21 cellular contexts compared by ENCODE assay signal in genomic region chr4:47373174-47373573, GRCh38.
DNase-seq lines count a peak whose midpoint lies in the region; ATAC-seq and TF ChIP-seq lines count a peak whose summit lies in the region.
"Had no signal": no experiment of that assay in that cellular context is flagged by ENCODE, and none has a peak within 500 bp of the region (broad histone marks: within the 10 kb centered on the region; RNA-seq: fewer than 3 reads in every experiment).

No MANE protein-coding gene starts in this region.

- no peak overlapping the region for H3K4me3 ChIP-seq in HL-60 (replicated peaks; ENCODE audit: insufficient read depth, low read length)
- H3K4me3 ChIP-seq: colonic mucosa, Peyer's patch, spleen had no signal

- no peaks in the 10 kb centered on the region for H3K9me3 ChIP-seq in T-helper 17 cell (ENCODE audit: control insufficient read depth, low read length, poor library complexity, severe bottlenecking)
- H3K9me3 ChIP-seq: colonic mucosa, Peyer's patch, SK-N-SH had no signal

- no peak overlapping the region for H3K4me3 Mint-ChIP-seq in T-helper 17 cell
- H3K4me3 Mint-ChIP-seq: activated CD4-positive, alpha-beta memory T cell treated with anti-CD3 and anti-CD28 coated beads for 36 hours; activated T-cell treated with anti-CD3 and anti-CD28 coated beads, Interleukin-2, amount 50 U/mL, for 4 hours; CD14-positive monocyte; mesothelial cell of epicardium; type B pancreatic cell had no signal

- no peak overlapping the region for H3K27ac Mint-ChIP-seq in T-helper 17 cell
- H3K27ac Mint-ChIP-seq: activated CD4-positive, alpha-beta memory T cell treated with anti-CD3 and anti-CD28 coated beads for 36 hours; activated naive CD4-positive, alpha-beta T cell treated with anti-CD3 and anti-CD28 coated beads, Interleukin-2, amount 50 U/mL, for 72 hours; mesothelial cell of epicardium; type B pancreatic cell had no signal

- DNase-seq in CD1c-positive myeloid dendritic cell (ENCODE audit: extremely low spot score) (peak; percentile 8), HL-60 (ENCODE audit: low read depth in 1 of 2, low spot score in 1 of 2) (peak; percentile 35 to 73), SIG-M5 (lab: John Stamatoyannopoulos, UW) (peak; percentile 60), foreskin keratinocyte (no peak), T-helper 17 cell (no peak)
- no peak for DNase-seq in stimulated activated naive CD4-positive, alpha-beta T cell (lab: John Stamatoyannopoulos, UW)
- DNase-seq: activated CD4-positive, alpha-beta memory T cell treated with anti-CD3 and anti-CD28 coated beads for 36 hours; activated T-cell treated with anti-CD3 and anti-CD28 coated beads, Interleukin-2, amount 50 U/mL, for 4 hours; colonic mucosa; NCI-H1092 treated with DMSO at 0.1 percent for 48 hours; NCI-H2107; NCI-H526; Peyer's patch; spleen had no signal

- H3K36me3 Mint-ChIP-seq in T-helper 17 cell (ENCODE audit: low read depth): no peaks in the 10 kb centered on the region
- H3K36me3 Mint-ChIP-seq: activated CD4-positive, alpha-beta memory T cell treated with anti-CD3 and anti-CD28 coated beads for 36 hours; activated naive CD4-positive, alpha-beta T cell treated with anti-CD3 and anti-CD28 coated beads, Interleukin-2, amount 50 U/mL, for 72 hours; CD14-positive monocyte; mesothelial cell of epicardium; type B pancreatic cell had no signal

- H3K4me1 ChIP-seq in foreskin keratinocyte: no peaks in the 10 kb centered on the region
- H3K4me1 ChIP-seq: colonic mucosa, Peyer's patch, spleen had no signal

- TF ChIP-seq CTCF in HL-60 (IDR thresholded peaks at IDR 0.05; ENCODE audit: insufficient read depth, low read length): no peak
- no peak for TF ChIP-seq CTCF in foreskin keratinocyte (conservative IDR thresholded peaks at IDR 0.05)

- ATAC-seq in GM21360 (IDR thresholded peaks at IDR 0.05; ENCODE audit: unreplicated experiment) (peak; percentile 57), foreskin keratinocyte (no peak), GM21529 (IDR thresholded peaks at IDR 0.05; ENCODE audit: unreplicated experiment) (no peak), T-helper 17 cell (no peak)
- ATAC-seq: activated naive CD4-positive, alpha-beta T cell treated with anti-CD3 and anti-CD28 coated beads, Interleukin-2, amount 50 U/mL, for 72 hours; activated T-cell treated with anti-CD3 and anti-CD28 coated beads, Interleukin-2, amount 50 U/mL, for 4 hours had no signal

- H3K27me3 ChIP-seq in HL-60 (ENCODE audit: insufficient read depth, poor library complexity, severe bottlenecking) (no peaks in the 10 kb centered on the region), foreskin keratinocyte (peaks cover 7% of the 10 kb centered on the region)
- H3K27me3 ChIP-seq: colonic mucosa, Peyer's patch, spleen had no signal

- H3K27me3 Mint-ChIP-seq in T-helper 17 cell: peaks cover 46% of the 10 kb centered on the region
- H3K27me3 Mint-ChIP-seq: type B pancreatic cell had no signal

- H3K27ac ChIP-seq in HL-60 (replicated peaks) (peak overlapping the region; percentile 70), foreskin keratinocyte (no peak overlapping the region)
- H3K27ac ChIP-seq: colonic mucosa, Peyer's patch, spleen had no signal

- H3K4me1 Mint-ChIP-seq in T-helper 17 cell: no peaks in the 10 kb centered on the region
- H3K4me1 Mint-ChIP-seq: mesothelial cell of epicardium had no signal

Comparison
In these comparisons a context has a peak if more than half of its experiments do, and no peak if none do; other contexts are left out.
1. DNase-seq: peak in CD1c-positive myeloid dendritic cell (single experiment), HL-60 (2 of 2) and SIG-M5 (single experiment); none in stimulated activated naive CD4-positive, alpha-beta T cell (0 of 6), foreskin keratinocyte (0 of 2) and T-helper 17 cell (0 of 3).